Comparison of ENCODE assay signal across 13 cellular contexts in the genomic region with DNA sequence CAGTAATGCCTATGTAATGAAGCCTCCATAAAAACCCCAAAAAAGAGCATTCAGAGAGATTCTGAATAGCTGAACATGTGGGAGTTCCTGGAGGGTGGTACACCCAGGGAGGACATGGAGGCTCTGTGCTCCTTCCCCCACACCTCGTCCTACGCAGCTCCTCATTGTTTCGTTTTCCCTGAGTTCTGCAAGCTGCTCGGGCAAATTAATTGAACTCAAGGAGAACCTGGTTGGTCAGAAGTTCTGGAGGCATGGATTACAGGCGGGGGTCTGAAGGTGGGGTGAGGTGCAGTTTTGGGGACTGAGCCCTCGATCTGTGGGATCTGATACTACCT.
"Had no signal": no experiment of that assay in that cellular context is flagged by ENCODE, and none has a peak within 500 bp of the region (broad histone marks: within the 10 kb centered on the region; RNA-seq: fewer than 3 reads in every experiment).

No MANE protein-coding gene starts in this region.

- H3K4me1 ChIP-seq: sigmoid colon, thyroid gland, vagina had no signal

- H3K9me3 ChIP-seq: sigmoid colon, thyroid gland, vagina had no signal

- H3K9me3 Mint-ChIP-seq: activated naive CD8-positive, alpha-beta T cell treated with anti-CD3 and anti-CD28 coated beads, Interleukin-2, amount 50 U/mL, for 24 hours; T-cell had no signal

- H3K4me3 Mint-ChIP-seq: activated naive CD8-positive, alpha-beta T cell treated with anti-CD3 and anti-CD28 coated beads, Interleukin-2, amount 50 U/mL, for 24 hours; T-cell had no signal

- H3K4me1 Mint-ChIP-seq: activated naive CD8-positive, alpha-beta T cell treated with anti-CD3 and anti-CD28 coated beads, Interleukin-2, amount 50 U/mL, for 24 hours had no signal

- H3K27me3 Mint-ChIP-seq: activated naive CD8-positive, alpha-beta T cell treated with anti-CD3 and anti-CD28 coated beads, Interleukin-2, amount 50 U/mL, for 24 hours; T-cell had no signal

- H3K36me3 ChIP-seq: thyroid gland had no signal

- H3K27me3 ChIP-seq: sigmoid colon, thyroid gland, vagina had no signal

- H3K27ac Mint-ChIP-seq: activated naive CD8-positive, alpha-beta T cell treated with anti-CD3 and anti-CD28 coated beads, Interleukin-2, amount 50 U/mL, for 24 hours had no signal

- DNase-seq: activated CD4-positive, alpha-beta T cell treated with anti-CD3 and anti-CD28 coated beads, Interleukin-2, amount 50 U/mL, for 1 hour; activated naive CD4-positive, alpha-beta T cell treated with Interleukin-2 at 50 U/mL for 16 hours; activated naive CD8-positive, alpha-beta T cell treated with anti-CD3 and anti-CD28 coated beads, Interleukin-2, amount 50 U/mL, for 24 hours; activated T-cell treated with anti-CD3 and anti-CD28 coated beads for 4 hours; aorta; hippocampal formation; kidney glomerular epithelial cell; sigmoid colon; stimulated activated CD4-positive, alpha-beta T cell treated with anti-CD3 and anti-CD28 coated beads, Interleukin-1b, Interleukin-23, amount 100 ng/mL, for 48 hours; T-cell; T-helper 9 cell; thyroid gland had no signal

- ATAC-seq: activated naive CD8-positive, alpha-beta T cell treated with anti-CD3 and anti-CD28 coated beads, Interleukin-2, amount 50 U/mL, for 24 hours; T-cell had no signal

- H3K27ac ChIP-seq: sigmoid colon, thyroid gland, vagina had no signal

- H3K4me3 ChIP-seq: sigmoid colon, thyroid gland, vagina had no signal
